In the genomic region with DNA sequence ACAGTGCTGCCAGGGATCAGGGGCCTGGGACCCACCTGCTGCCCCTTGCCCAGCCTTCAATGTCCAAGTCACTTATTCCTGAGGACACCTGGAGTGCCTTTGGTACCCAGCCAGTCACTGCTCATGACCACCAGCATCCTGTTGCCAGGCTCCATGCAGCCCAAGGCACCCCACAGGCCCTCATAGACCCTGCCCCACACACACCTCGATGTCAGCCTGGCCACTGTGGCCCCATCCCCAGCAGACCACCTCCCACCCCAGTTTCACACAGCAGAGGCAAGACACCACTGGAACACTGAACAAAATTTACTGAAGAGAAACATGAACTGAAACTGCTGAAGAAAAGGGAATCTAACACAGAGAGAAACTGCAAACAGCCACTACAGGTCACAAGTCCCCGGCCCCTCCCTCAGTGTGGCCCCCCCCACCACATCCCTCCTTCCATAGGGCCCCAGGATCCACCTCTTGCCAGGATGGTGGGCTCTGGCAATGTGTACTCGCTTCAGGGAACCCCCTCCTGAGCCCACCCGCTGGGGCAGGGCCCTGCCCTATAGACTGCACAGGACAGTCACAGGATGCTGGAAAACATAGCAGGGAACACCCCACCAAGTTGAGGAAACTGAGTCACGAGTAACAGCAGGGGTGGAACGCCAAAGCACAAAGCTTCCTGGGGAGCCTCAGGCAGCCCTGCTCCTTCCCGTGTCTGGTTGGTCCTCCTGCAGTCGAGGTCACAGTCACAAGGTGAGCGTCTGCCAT, we compare ENCODE assay signal across 15 cellular contexts. TPM values are rescaled to one million over a fixed set of nuclear protein-coding genes. Genes with fewer than 3 reads are reported as not detected.
DNase-seq lines count a peak whose midpoint lies in the region; ATAC-seq and TF ChIP-seq lines count a peak whose summit lies in the region.
"Had no signal": no experiment of that assay in that cellular context is flagged by ENCODE, and none has a peak within 500 bp of the region (broad histone marks: within the 10 kb centered on the region; RNA-seq: fewer than 3 reads in every experiment).

No MANE protein-coding gene starts in this region.

- no peak for TF ChIP-seq CTCF in GM10266 (IDR thresholded peaks at IDR 0.05; ENCODE audit: control insufficient read depth, insufficient read depth, low read depth, missing control alignments)

- H3K36me3 Mint-ChIP-seq in activated naive CD4-positive, alpha-beta T cell treated with anti-CD3 and anti-CD28 coated beads, Interleukin-2, amount 50 U/mL, for 72 hours: no peaks in the 10 kb centered on the region
- H3K36me3 Mint-ChIP-seq: natural killer cell had no signal

- ATAC-seq in HG02938 (IDR thresholded peaks at IDR 0.05; ENCODE audit: unreplicated experiment) (peak; percentile 71), HG03342 (IDR thresholded peaks at IDR 0.05; ENCODE audit: unreplicated experiment) (no peak)
- peak in 1 of 2 donors; percentile 7 for ATAC-seq in activated naive CD4-positive, alpha-beta T cell treated with anti-CD3 and anti-CD28 coated beads, Interleukin-2, amount 50 U/mL, for 72 hours
- ATAC-seq: left colon, natural killer cell had no signal

- peak overlapping the region; percentile 14 to 74 for H3K27ac Mint-ChIP-seq in activated naive CD4-positive, alpha-beta T cell treated with anti-CD3 and anti-CD28 coated beads, Interleukin-2, amount 50 U/mL, for 72 hours
- H3K27ac Mint-ChIP-seq: natural killer cell had no signal

- no peaks in the 10 kb centered on the region for H3K9me3 Mint-ChIP-seq in activated naive CD4-positive, alpha-beta T cell treated with anti-CD3 and anti-CD28 coated beads, Interleukin-2, amount 50 U/mL, for 72 hours
- H3K9me3 Mint-ChIP-seq: natural killer cell had no signal

- DNase-seq in Ammon's horn (ENCODE audit: low spot score): peak; percentile 3
- DNase-seq in GM10266 (ENCODE audit: extremely low spot score): peak; percentile 27
- no peak for DNase-seq in activated naive CD4-positive, alpha-beta T cell treated with anti-CD3 and anti-CD28 coated beads, Interleukin-2, amount 50 U/mL, for 72 hours (ENCODE audit: low spot score in 2 of 2)
- no peak for DNase-seq in central memory CD4-positive, alpha-beta T cell
- DNase-seq in NCI-H2171 treated with DMSO at 0.1 percent for 48 hours (lab: John Stamatoyannopoulos, UW): no peak
- no peak for DNase-seq in islet precursor cell
- DNase-seq: activated CD4-positive, alpha-beta T cell treated with anti-CD3 and anti-CD28 coated beads, Interleukin-2, amount 50 U/mL, for 4 hours; left colon; natural killer cell; NCI-H2227 treated with DMSO at 0.1 percent for 48 hours; retina; stimulated activated CD4-positive, alpha-beta T cell treated with anti-CD3 and anti-CD28 coated beads, Interleukin-4, amount 100 ng/mL, for 1 hour; stimulated activated naive CD4-positive, alpha-beta T cell treated with Interleukin-2 at 50 U/mL for 16 hours had no signal

RNA-seq across cellular contexts. Expression of gene PNMA5, which starts 5.2 kb away (rescaled TPM):
- not detected for total RNA-seq in activated naive CD4-positive, alpha-beta T cell treated with anti-CD3 and anti-CD28 coated beads, Interleukin-2, amount 50 U/mL, for 72 hours
- total RNA-seq: left colon, natural killer cell had no signal

Comparison
In these comparisons a context has a peak if more than half of its experiments do, and no peak if none do; other contexts are left out.
1. DNase-seq: peak in Ammon's horn (single experiment) and GM10266 (single experiment); none in activated naive CD4-positive, alpha-beta T cell treated with anti-CD3 and anti-CD28 coated beads, Interleukin-2, amount 50 U/mL, for 72 hours (0 of 2), central memory CD4-positive, alpha-beta T cell (single experiment), NCI-H2171 treated with DMSO at 0.1 percent for 48 hours (single experiment) and islet precursor cell (single experiment).